Comparison of ENCODE assay signal across 1 cellular context in genomic region chr1:20552728-20553571, GRCh38.
TF ChIP-seq lines count a peak whose summit lies in the region.

No MANE protein-coding gene starts in this region.

TF ChIP-seq in GM12878, 131 proteins besides CTCF, POLR2A, EP300 and RAD21 (continued from another document):
- no peak for TF ChIP-seq REST (IDR thresholded peaks at IDR 0.05; ENCODE audit: low read depth, low read length)
- TF ChIP-seq NBN (IDR thresholded peaks at IDR 0.05): no peak
- peak; percentile 93 for TF ChIP-seq HDAC6 (IDR thresholded peaks at IDR 0.05; ENCODE audit: unreplicated experiment)
- TF ChIP-seq IRF4 (IDR thresholded peaks at IDR 0.05; ENCODE audit: low read depth, low read length): no peak
